18 cellular contexts compared by ENCODE assay signal in the genomic region with DNA sequence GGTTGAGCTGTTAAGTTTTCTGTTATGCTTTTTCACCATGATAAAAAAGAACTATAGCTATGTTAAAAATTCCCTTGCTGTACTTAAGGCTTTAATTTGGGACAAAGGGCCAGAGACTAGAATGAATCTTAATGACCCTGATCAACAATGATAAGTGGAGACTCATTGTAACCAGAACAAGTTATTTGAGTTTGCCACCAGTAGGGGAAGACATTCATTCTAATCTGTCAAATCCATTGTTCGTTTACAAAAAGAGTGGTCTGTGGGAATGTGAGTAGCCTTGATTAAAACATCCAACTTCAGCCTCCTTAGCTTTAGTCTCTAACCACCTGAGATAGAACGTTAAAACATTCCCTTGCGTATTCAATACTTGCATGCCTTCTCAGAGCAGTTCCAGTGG.
DNase-seq lines count a peak whose midpoint lies in the region; ATAC-seq, FAIRE-seq and TF ChIP-seq lines count a peak whose summit lies in the region.
"Had no signal": no experiment of that assay in that cellular context is flagged by ENCODE, and none has a peak within 500 bp of the region (broad histone marks: within the 10 kb centered on the region; RNA-seq: fewer than 3 reads in every experiment).

No MANE protein-coding gene starts in this region.

- no peaks in the 10 kb centered on the region for H4K20me1 ChIP-seq in SK-N-SH (ENCODE audit: insufficient read depth)

- H3K9me3 ChIP-seq in BE2C (no peaks in the 10 kb centered on the region), SK-N-SH (no peaks in the 10 kb centered on the region)
- H3K9me3 ChIP-seq: breast epithelium, gastroesophageal sphincter, lower lobe of right lung had no signal

- H3K4me1 ChIP-seq in BE2C (no peaks in the 10 kb centered on the region), SK-N-SH (ENCODE audit: control insufficient read depth in 1 of 2, insufficient read depth in 2 of 2, low read depth in 1 of 2, low read length in 1 of 2) (0 out of 4 replicates have a peak, but pooled peaks cover 0 to 3% of the 10 kb centered on the region in 2 experiments)
- H3K4me1 ChIP-seq: breast epithelium, gastroesophageal sphincter, lower lobe of right lung had no signal

- POLR2A ChIA-PET in SK-N-SH (lab: Yijun Ruan, JAX), result no interaction called here

- peak; percentile 30 for TF ChIP-seq CTCF in BE2C (IDR thresholded peaks at IDR 0.05; ENCODE audit: low read depth, low read length)
- TF ChIP-seq CTCF in SK-N-SH (IDR thresholded peaks at IDR 0.05), result peak; percentile 33; the same call in 1 of the 2 replicates
- TF ChIP-seq CTCF in fibroblast of the aortic adventitia (IDR thresholded peaks at IDR 0.05; ENCODE audit: insufficient read depth, low read length), result peak; percentile 13

- no peak overlapping the region for H3K9ac ChIP-seq in SK-N-SH

- H3K4me2 ChIP-seq in SK-N-SH, result no peak overlapping the region

- H3F3A ChIP-seq in SK-N-SH (replicated peaks; ENCODE audit: insufficient read depth), result peaks cover 17% of the 10 kb centered on the region

- no peak overlapping the region for H2AFZ ChIP-seq in SK-N-SH (ENCODE audit: low read depth)

- no peaks in the 10 kb centered on the region for H3K36me3 ChIP-seq in BE2C
- no peaks in the 10 kb centered on the region for H3K36me3 ChIP-seq in SK-N-SH (replicated peaks in 1 of 2; ENCODE audit: control insufficient read depth in 1 of 2, insufficient read depth in 2 of 2, low read length in 1 of 2)
- H3K36me3 ChIP-seq: breast epithelium, gastroesophageal sphincter, lower lobe of right lung had no signal

- TF ChIP-seq EP300 in SK-N-SH (IDR thresholded peaks at IDR 0.05; ENCODE audit: borderline replicate concordance in 1 of 2, low read depth in 1 of 2, low read length in 1 of 2), result no peak

- H3K4me3 ChIP-seq in BE2C (ENCODE audit: low read depth, low read length) (no peak overlapping the region), SK-N-SH (ENCODE audit: low read depth in 2 of 2, low read length in 1 of 2) (no peak overlapping the region), fibroblast of the aortic adventitia (ENCODE audit: low read depth, low read length) (no peak overlapping the region)
- H3K4me3 ChIP-seq: breast epithelium, gastroesophageal sphincter, lower lobe of right lung had no signal

- H3K27ac ChIP-seq in SK-N-SH (ENCODE audit: low read depth in 2 of 2, low read length in 1 of 2), result no peak overlapping the region
- H3K27ac ChIP-seq: breast epithelium, gastroesophageal sphincter, lower lobe of right lung had no signal

- DNase-seq in BE2C (no peak), H54 (ENCODE audit: insufficient read length, low spot score) (no peak), SK-N-SH (no peak), fibroblast of the aortic adventitia (ENCODE audit: low read depth) (no peak), DMS153 (lab: John Stamatoyannopoulos, UW) (no peak), inferior parietal cortex (ENCODE audit: extremely low spot score) (no peak)
- no peak for DNase-seq in stimulated activated CD4-positive, alpha-beta T cell treated with anti-CD3 and anti-CD28 coated beads, Interleukin-12 subunit alpha, Interleukin-12 subunit beta, amount 100 ng/mL, for 4 hours
- DNase-seq: activated CD4-positive, alpha-beta T cell treated with anti-CD3 and anti-CD28 coated beads, Interleukin-2, amount 10 ng/mL, durations not matched to agents 24 days and 14 days; activated T-cell treated with anti-CD3 and anti-CD28 coated beads, Interleukin-2, amount 50 U/mL, for 24 hours; effector CD4-positive, alpha-beta T cell; lower lobe of right lung; retina had no signal

- H3K27me3 ChIP-seq in BE2C (peaks cover 34% of the 10 kb centered on the region), SK-N-SH (ENCODE audit: insufficient read depth) (no peaks in the 10 kb centered on the region)
- H3K27me3 ChIP-seq: breast epithelium, gastroesophageal sphincter had no signal

- no peak for ATAC-seq in HG02970 (IDR thresholded peaks at IDR 0.05; ENCODE audit: low FRiP score, unreplicated experiment)
- ATAC-seq: activated naive CD4-positive, alpha-beta T cell treated with anti-CD3 and anti-CD28 coated beads, Interleukin-2, amount 50 U/mL, for 72 hours; gastroesophageal sphincter; natural killer cell treated with Interleukin-12 subunit alpha and Interleukin-12 subunit beta and Interleukin-15 and Interleukin-18, amount 100 ng/mL, for 72 hours had no signal

- TF ChIP-seq POLR2A in H54 (IDR thresholded peaks at IDR 0.05; ENCODE audit: low read depth, low read length), result no peak

- no peaks in the 10 kb centered on the region for H3K79me2 ChIP-seq in SK-N-SH (ENCODE audit: insufficient read depth)

- CTCF ChIA-PET in SK-N-SH (lab: Yijun Ruan, JAX), result interaction anchor here (0.8 to 3.2 kb wide), 24 partner anchors 9 to 1019 kb away, joined by 3 to 18 read pairs (median 3); a partner anchor contains a TSS

- no peaks in the 10 kb centered on the region for H3K9me2 ChIP-seq in SK-N-SH

- TF ChIP-seq RAD21 in SK-N-SH (IDR thresholded peaks at IDR 0.05; ENCODE audit: low read length), result no peak

- FAIRE-seq in H54 (lab: Jason Lieb, UNC), result peak; percentile 15
- FAIRE-seq: D721Med had no signal

- 39% methylated on average over 3 of the region's 3 CpGs for WGBS in SK-N-SH (ENCODE audit: low lambda C conversion rate)

TF ChIP-seq in SK-N-SH, 30 proteins besides CTCF, POLR2A, EP300 and RAD21:
- TF ChIP-seq SMC3 (IDR thresholded peaks at IDR 0.05; ENCODE audit: low read depth, low read length) (no peak), RCOR1 (IDR thresholded peaks at IDR 0.05; ENCODE audit: low read length) (no peak), GABPA (IDR thresholded peaks at IDR 0.05; ENCODE audit: low read depth) (no peak), JUND (IDR thresholded peaks at IDR 0.05) (no peak), TAF1 (IDR thresholded peaks at IDR 0.05; ENCODE audit: borderline replicate concordance, low read depth, low read length) (no peak), FOSL2 (IDR thresholded peaks at IDR 0.05; ENCODE audit: borderline replicate concordance, low read depth) (no peak), EZH2phosphoT487 (IDR thresholded peaks at IDR 0.05; ENCODE audit: borderline replicate concordance, low read depth) (no peak), FOXJ3 (CRISPR knock-in tag; IDR thresholded peaks at IDR 0.05) (no peak), FOXM1 (IDR thresholded peaks at IDR 0.05; ENCODE audit: low read depth) (no peak), YY1 (IDR thresholded peaks at IDR 0.05; ENCODE audit: low read depth) (no peak), TEAD4 (IDR thresholded peaks at IDR 0.05; ENCODE audit: borderline replicate concordance, insufficient read depth) (no peak), TCF12 (IDR thresholded peaks at IDR 0.05) (no peak), CHD2 (IDR thresholded peaks at IDR 0.05; ENCODE audit: low read length, partially characterized antibody) (no peak)
- TF ChIP-seq, protein P1, sequence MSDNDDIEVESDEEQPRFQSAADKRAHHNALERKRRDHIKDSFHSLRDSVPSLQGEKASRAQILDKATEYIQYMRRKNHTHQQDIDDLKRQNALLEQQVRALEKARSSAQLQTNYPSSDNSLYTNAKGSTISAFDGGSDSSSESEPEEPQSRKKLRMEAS (IDR thresholded peaks at IDR 0.05; ENCODE audit: low read depth), result no peak
- TF ChIP-seq, protein P2, sequence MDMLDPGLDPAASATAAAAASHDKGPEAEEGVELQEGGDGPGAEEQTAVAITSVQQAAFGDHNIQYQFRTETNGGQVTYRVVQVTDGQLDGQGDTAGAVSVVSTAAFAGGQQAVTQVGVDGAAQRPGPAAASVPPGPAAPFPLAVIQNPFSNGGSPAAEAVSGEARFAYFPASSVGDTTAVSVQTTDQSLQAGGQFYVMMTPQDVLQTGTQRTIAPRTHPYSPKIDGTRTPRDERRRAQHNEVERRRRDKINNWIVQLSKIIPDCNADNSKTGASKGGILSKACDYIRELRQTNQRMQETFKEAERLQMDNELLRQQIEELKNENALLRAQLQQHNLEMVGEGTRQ (IDR thresholded peaks at IDR 0.05; ENCODE audit: borderline replicate concordance, low read depth, low read length), result no peak
- TF ChIP-seq, protein P3, sequence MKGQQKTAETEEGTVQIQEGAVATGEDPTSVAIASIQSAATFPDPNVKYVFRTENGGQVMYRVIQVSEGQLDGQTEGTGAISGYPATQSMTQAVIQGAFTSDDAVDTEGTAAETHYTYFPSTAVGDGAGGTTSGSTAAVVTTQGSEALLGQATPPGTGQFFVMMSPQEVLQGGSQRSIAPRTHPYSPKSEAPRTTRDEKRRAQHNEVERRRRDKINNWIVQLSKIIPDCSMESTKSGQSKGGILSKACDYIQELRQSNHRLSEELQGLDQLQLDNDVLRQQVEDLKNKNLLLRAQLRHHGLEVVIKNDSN (IDR thresholded peaks at IDR 0.05; ENCODE audit: borderline replicate concordance, low read depth), result no peak
- TF ChIP-seq, protein P4, sequence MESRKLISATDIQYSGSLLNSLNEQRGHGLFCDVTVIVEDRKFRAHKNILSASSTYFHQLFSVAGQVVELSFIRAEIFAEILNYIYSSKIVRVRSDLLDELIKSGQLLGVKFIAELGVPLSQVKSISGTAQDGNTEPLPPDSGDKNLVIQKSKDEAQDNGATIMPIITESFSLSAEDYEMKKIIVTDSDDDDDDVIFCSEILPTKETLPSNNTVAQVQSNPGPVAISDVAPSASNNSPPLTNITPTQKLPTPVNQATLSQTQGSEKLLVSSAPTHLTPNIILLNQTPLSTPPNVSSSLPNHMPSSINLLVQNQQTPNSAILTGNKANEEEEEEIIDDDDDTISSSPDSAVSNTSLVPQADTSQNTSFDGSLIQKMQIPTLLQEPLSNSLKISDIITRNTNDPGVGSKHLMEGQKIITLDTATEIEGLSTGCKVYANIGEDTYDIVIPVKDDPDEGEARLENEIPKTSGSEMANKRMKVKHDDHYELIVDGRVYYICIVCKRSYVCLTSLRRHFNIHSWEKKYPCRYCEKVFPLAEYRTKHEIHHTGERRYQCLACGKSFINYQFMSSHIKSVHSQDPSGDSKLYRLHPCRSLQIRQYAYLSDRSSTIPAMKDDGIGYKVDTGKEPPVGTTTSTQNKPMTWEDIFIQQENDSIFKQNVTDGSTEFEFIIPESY (IDR thresholded peaks at IDR 0.05; ENCODE audit: borderline replicate concordance, low read depth), result no peak
